In genomic region chr5:81513468-81513867, GRCh38 we compare ENCODE assay signal across 25 cellular contexts.
"Had no signal": no experiment of that assay in that cellular context is flagged by ENCODE, and none has a peak within 500 bp of the region (broad histone marks: within the 10 kb centered on the region; RNA-seq: fewer than 3 reads in every experiment).

No MANE protein-coding gene starts in this region.

- H2AFZ ChIP-seq: neural progenitor cell had no signal

- H3K36me3 ChIP-seq: gastroesophageal sphincter, left lung, lower lobe of right lung, neural progenitor cell, ovary, right atrium auricular region, sigmoid colon, tibial nerve had no signal

- H3K4me2 ChIP-seq: neural progenitor cell had no signal

- H3K9me3 ChIP-seq: esophagus squamous epithelium, gastroesophageal sphincter, left lung, lower lobe of right lung, ovary, right atrium auricular region, sigmoid colon, testis, tibial nerve had no signal

- H3K27me3 ChIP-seq: dorsolateral prefrontal cortex, esophagus squamous epithelium, gastroesophageal sphincter, left lung, neural progenitor cell, ovary, right atrium auricular region, sigmoid colon, testis, tibial nerve had no signal

- H3K9me3 Mint-ChIP-seq: immature natural killer cell; memory B cell; natural killer cell treated with Interleukin-12 subunit alpha and Interleukin-12 subunit beta and Interleukin-15 and Interleukin-18, amount 100 ng/mL, for 72 hours; neural progenitor cell; stimulated activated naive B cell treated with anti-CD40 and anti-IgM and Interleukin-4, amounts not matched to agents 10 μg/mL and 1 μg/mL and 100 μg/mL, for 72 hours; stimulated activated naive CD8-positive, alpha-beta T cell treated with anti-CD3 and anti-CD28 coated beads, Interleukin-15, amount 100 ng/mL, for 72 hours had no signal

- H3K9ac ChIP-seq: neural progenitor cell had no signal

- ATAC-seq: gastroesophageal sphincter; lower lobe of right lung; natural killer cell treated with Interleukin-12 subunit alpha and Interleukin-12 subunit beta and Interleukin-15 and Interleukin-18, amount 100 ng/mL, for 72 hours; stimulated activated naive CD8-positive, alpha-beta T cell treated with anti-CD3 and anti-CD28 coated beads, Interleukin-15, amount 100 ng/mL, for 72 hours had no signal

- H3K27ac Mint-ChIP-seq: immature natural killer cell; memory B cell; natural killer cell treated with Interleukin-12 subunit alpha and Interleukin-12 subunit beta and Interleukin-15 and Interleukin-18, amount 100 ng/mL, for 72 hours; neural progenitor cell; stimulated activated naive B cell treated with anti-CD40 and anti-IgM and Interleukin-4, amounts not matched to agents 10 μg/mL and 1 μg/mL and 100 μg/mL, for 72 hours; stimulated activated naive CD8-positive, alpha-beta T cell treated with anti-CD3 and anti-CD28 coated beads, Interleukin-15, amount 100 ng/mL, for 72 hours had no signal

- H3K4me3 ChIP-seq: dorsolateral prefrontal cortex, esophagus squamous epithelium, gastroesophageal sphincter, left lung, lower lobe of right lung, neural progenitor cell, ovary, right atrium auricular region, sigmoid colon, skin epidermis, testis, tibial nerve had no signal

- H3K4me1 Mint-ChIP-seq: immature natural killer cell; memory B cell; neural progenitor cell; stimulated activated naive CD8-positive, alpha-beta T cell treated with anti-CD3 and anti-CD28 coated beads, Interleukin-15, amount 100 ng/mL, for 72 hours had no signal

- H3K4me1 ChIP-seq: esophagus squamous epithelium, left lung, lower lobe of right lung, neural progenitor cell, right atrium auricular region, testis had no signal

- DNase-seq: cortex of kidney; dorsolateral prefrontal cortex; effector memory CD4-positive, alpha-beta T cell; esophagus squamous epithelium; foreskin fibroblast; glutamatergic neuron; left lung; lower lobe of right lung; midbrain; nucleus accumbens; ovary; sigmoid colon; stimulated activated CD4-positive, alpha-beta T cell treated with anti-CD3 and anti-CD28 coated beads, Interleukin-2, amount 100 ng/mL, for 24 hours; stimulated activated CD4-positive, alpha-beta T cell treated with anti-CD3 and anti-CD28 coated beads, Interleukin-4, amount 100 ng/mL, for 4 hours; stimulated activated naive B cell treated with anti-CD40 and anti-IgM and Interleukin-4, amounts not matched to agents 10 μg/mL and 1 μg/mL and 100 μg/mL, for 72 hours; stimulated activated naive CD8-positive, alpha-beta T cell treated with anti-CD3 and anti-CD28 coated beads, Interleukin-15, amount 100 ng/mL, for 72 hours; testis had no signal

- H3K27ac ChIP-seq: dorsolateral prefrontal cortex, esophagus squamous epithelium, gastroesophageal sphincter, left lung, lower lobe of right lung, neural progenitor cell, ovary, right atrium auricular region, sigmoid colon, skin epidermis, testis, tibial nerve had no signal

- H3K27me3 Mint-ChIP-seq: memory B cell; natural killer cell treated with Interleukin-12 subunit alpha and Interleukin-12 subunit beta and Interleukin-15 and Interleukin-18, amount 100 ng/mL, for 72 hours; stimulated activated naive B cell treated with anti-CD40 and anti-IgM and Interleukin-4, amounts not matched to agents 10 μg/mL and 1 μg/mL and 100 μg/mL, for 72 hours; stimulated activated naive CD8-positive, alpha-beta T cell treated with anti-CD3 and anti-CD28 coated beads, Interleukin-15, amount 100 ng/mL, for 72 hours had no signal

- H3K36me3 Mint-ChIP-seq: immature natural killer cell; natural killer cell treated with Interleukin-12 subunit alpha and Interleukin-12 subunit beta and Interleukin-15 and Interleukin-18, amount 100 ng/mL, for 72 hours had no signal

- H3K4me3 Mint-ChIP-seq: immature natural killer cell; memory B cell; natural killer cell treated with Interleukin-12 subunit alpha and Interleukin-12 subunit beta and Interleukin-15 and Interleukin-18, amount 100 ng/mL, for 72 hours; neural progenitor cell; stimulated activated naive B cell treated with anti-CD40 and anti-IgM and Interleukin-4, amounts not matched to agents 10 μg/mL and 1 μg/mL and 100 μg/mL, for 72 hours; stimulated activated naive CD8-positive, alpha-beta T cell treated with anti-CD3 and anti-CD28 coated beads, Interleukin-15, amount 100 ng/mL, for 72 hours had no signal
